Comparison of ENCODE assay signal across 13 cellular contexts in the genomic region with DNA sequence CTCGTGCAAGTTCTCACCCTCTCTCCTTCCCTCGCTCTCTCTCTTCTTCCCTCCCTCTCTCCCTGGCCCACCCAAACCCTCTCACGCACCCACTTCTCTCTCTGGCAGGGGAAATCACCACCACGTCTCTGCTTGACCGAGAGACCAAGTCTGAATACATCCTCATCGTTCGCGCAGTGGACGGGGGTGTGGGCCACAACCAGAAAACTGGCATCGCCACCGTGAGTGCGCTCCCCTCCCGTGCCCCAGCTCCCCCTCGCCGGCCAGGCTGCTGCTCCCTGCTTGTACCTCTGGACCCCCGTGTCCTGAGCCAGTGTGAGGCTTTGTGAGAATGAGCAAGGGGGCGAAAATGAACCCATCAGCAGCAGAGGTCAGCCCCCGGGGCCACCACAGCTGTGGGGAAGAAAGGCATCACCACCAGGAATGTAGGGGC. TPM values are rescaled to one million over a fixed set of nuclear protein-coding genes. Genes with fewer than 3 reads are reported as not detected.
DNase-seq lines count a peak whose midpoint lies in the region; ATAC-seq, FAIRE-seq and TF ChIP-seq lines count a peak whose summit lies in the region.
"Had no signal": no experiment of that assay in that cellular context is flagged by ENCODE, and none has a peak within 500 bp of the region (broad histone marks: within the 10 kb centered on the region; RNA-seq: fewer than 3 reads in every experiment).

No MANE protein-coding gene starts in this region.

- H3K4me1 Mint-ChIP-seq in activated CD4-positive, alpha-beta T cell treated with anti-CD3 and anti-CD28 coated beads for 36 hours: peaks cover 36% of the 10 kb centered on the region
- peaks cover 14% of the 10 kb centered on the region for H3K4me1 Mint-ChIP-seq in activated T-helper 17 cell treated with anti-CD3 and anti-CD28 coated beads, Interleukin-2, amount 50 U/mL, for 72 hours

- no peaks in the 10 kb centered on the region for H3K27me3 ChIP-seq in sigmoid colon

- no peaks in the 10 kb centered on the region for H3K36me3 ChIP-seq in sigmoid colon
- H3K36me3 ChIP-seq: prostate gland had no signal

- no peaks in the 10 kb centered on the region for H3K4me1 ChIP-seq in sigmoid colon
- H3K4me1 ChIP-seq: prostate gland had no signal

- 68 to 84% methylated on average over 18 of the region's 18 CpGs for WGBS in sigmoid colon, 2 donors

- peak overlapping the region; percentile 22 to 38 (median 27) for H3K27ac ChIP-seq in sigmoid colon

- H3K9me3 Mint-ChIP-seq in activated CD4-positive, alpha-beta T cell treated with anti-CD3 and anti-CD28 coated beads for 36 hours (ENCODE audit: low read depth): no peaks in the 10 kb centered on the region
- no peaks in the 10 kb centered on the region for H3K9me3 Mint-ChIP-seq in activated T-helper 17 cell treated with anti-CD3 and anti-CD28 coated beads, Interleukin-2, amount 50 U/mL, for 72 hours

- no peak for FAIRE-seq in frontal cortex (lab: Jason Lieb, UNC)
- FAIRE-seq: A549 had no signal

- H3K4me3 ChIP-seq in sigmoid colon: no peak overlapping the region
- H3K4me3 ChIP-seq: A549, prostate gland had no signal

- no peaks in the 10 kb centered on the region for H3K36me3 Mint-ChIP-seq in activated CD4-positive, alpha-beta T cell treated with anti-CD3 and anti-CD28 coated beads for 36 hours (ENCODE audit: low read depth)
- H3K36me3 Mint-ChIP-seq in activated T-helper 17 cell treated with anti-CD3 and anti-CD28 coated beads, Interleukin-2, amount 50 U/mL, for 72 hours (ENCODE audit: low read depth): no peaks in the 10 kb centered on the region

- no peak overlapping the region for H3K27ac Mint-ChIP-seq in activated CD4-positive, alpha-beta T cell treated with anti-CD3 and anti-CD28 coated beads for 36 hours
- peak overlapping the region; percentile 70 for H3K27ac Mint-ChIP-seq in activated T-helper 17 cell treated with anti-CD3 and anti-CD28 coated beads, Interleukin-2, amount 50 U/mL, for 72 hours

- no peak for TF ChIP-seq CTCF in sigmoid colon (IDR thresholded peaks at IDR 0.05)

- no peak for TF ChIP-seq POLR2A in sigmoid colon (IDR thresholded peaks at IDR 0.05)

- intact Hi-C loops in activated CD4-positive, alpha-beta T cell treated with anti-CD3 and anti-CD28 coated beads for 36 hours (cut with DNase I, micrococcal nuclease): no loop called here
- intact Hi-C loops in sigmoid colon (cut with DNase I): no loop called here

- peak overlapping the region; percentile 12 for H3K4me3 Mint-ChIP-seq in activated CD4-positive, alpha-beta T cell treated with anti-CD3 and anti-CD28 coated beads for 36 hours
- H3K4me3 Mint-ChIP-seq in activated T-helper 17 cell treated with anti-CD3 and anti-CD28 coated beads, Interleukin-2, amount 50 U/mL, for 72 hours: peak overlapping the region; percentile 60

- TF ChIP-seq EP300 in sigmoid colon (IDR thresholded peaks at IDR 0.05): no peak

- POLR2A ChIA-PET in activated CD4-positive, alpha-beta T cell treated with anti-CD3 and anti-CD28 coated beads for 36 hours (lab: Charles Lee): no interaction called here

- H3K9me3 ChIP-seq in sigmoid colon: peaks cover 0 to 4% (median 1%) of the 10 kb centered on the region in 4 donors
- H3K9me3 ChIP-seq: A549, prostate gland had no signal

- no peak for ATAC-seq in activated CD4-positive, alpha-beta T cell treated with anti-CD3 and anti-CD28 coated beads for 36 hours
- peak; percentile 10 for ATAC-seq in GM21717 (IDR thresholded peaks at IDR 0.05; ENCODE audit: unreplicated experiment)
- no peak for ATAC-seq in activated T-helper 17 cell treated with anti-CD3 and anti-CD28 coated beads, Interleukin-2, amount 50 U/mL, for 72 hours (replicated peaks)
- ATAC-seq: A549, HCT116 had no signal

- DNase-seq in activated CD4-positive, alpha-beta T cell treated with anti-CD3 and anti-CD28 coated beads for 36 hours: no peak
- DNase-seq in activated CD4-positive, alpha-beta T cell treated with anti-CD3 and anti-CD28 coated beads, Interleukin-2, amount 50 U/mL, for 4 hours: no peak
- DNase-seq in sigmoid colon: no peak
- DNase-seq in frontal cortex (ENCODE audit: low spot score in 2 of 2): no peak
- DNase-seq in SHP77 (lab: John Stamatoyannopoulos, UW): no peak
- no peak for DNase-seq in NCI-H1417 treated with DMSO at 0.1 percent for 48 hours (lab: John Stamatoyannopoulos, UW)
- DNase-seq: effector CD8-positive, alpha-beta T cell; SW 1271 had no signal

- H3K27me3 Mint-ChIP-seq in activated CD4-positive, alpha-beta T cell treated with anti-CD3 and anti-CD28 coated beads for 36 hours: no peaks in the 10 kb centered on the region
- no peaks in the 10 kb centered on the region for H3K27me3 Mint-ChIP-seq in activated T-helper 17 cell treated with anti-CD3 and anti-CD28 coated beads, Interleukin-2, amount 50 U/mL, for 72 hours

- CTCF ChIA-PET in activated CD4-positive, alpha-beta T cell treated with anti-CD3 and anti-CD28 coated beads for 36 hours (lab: Charles Lee): interaction anchor here (0.6 to 3.4 kb wide), 9 partner anchors 14 to 379 kb away, joined by 3 to 24 read pairs (median 5); no protein-coding TSS in a partner anchor

RNA-seq across cellular contexts. Expression of a gene that starts 25.5 kb away (rescaled TPM):
- under 1 TPM; 0.34 to 0.40 TPM for total RNA-seq in activated CD4-positive, alpha-beta T cell treated with anti-CD3 and anti-CD28 coated beads for 36 hours
- total RNA-seq in activated T-helper 17 cell treated with anti-CD3 and anti-CD28 coated beads, Interleukin-2, amount 50 U/mL, for 72 hours: 1 to 10 TPM in 1 of 2 donors, under 1 TPM in 1; 0.04 to 1.0 TPM
- total RNA-seq in sigmoid colon: under 1 TPM in 1 of 4 donors, not detected in 3; 0.55 TPM
- polyA plus RNA-seq in sigmoid colon: under 1 TPM in 1 of 3 donors, not detected in 2; 0.25 TPM
- not detected for total RNA-seq in frontal cortex
- polyA plus RNA-seq: A549 had no signal
